Comparison of ENCODE assay signal across 9 cellular contexts in the genomic region with DNA sequence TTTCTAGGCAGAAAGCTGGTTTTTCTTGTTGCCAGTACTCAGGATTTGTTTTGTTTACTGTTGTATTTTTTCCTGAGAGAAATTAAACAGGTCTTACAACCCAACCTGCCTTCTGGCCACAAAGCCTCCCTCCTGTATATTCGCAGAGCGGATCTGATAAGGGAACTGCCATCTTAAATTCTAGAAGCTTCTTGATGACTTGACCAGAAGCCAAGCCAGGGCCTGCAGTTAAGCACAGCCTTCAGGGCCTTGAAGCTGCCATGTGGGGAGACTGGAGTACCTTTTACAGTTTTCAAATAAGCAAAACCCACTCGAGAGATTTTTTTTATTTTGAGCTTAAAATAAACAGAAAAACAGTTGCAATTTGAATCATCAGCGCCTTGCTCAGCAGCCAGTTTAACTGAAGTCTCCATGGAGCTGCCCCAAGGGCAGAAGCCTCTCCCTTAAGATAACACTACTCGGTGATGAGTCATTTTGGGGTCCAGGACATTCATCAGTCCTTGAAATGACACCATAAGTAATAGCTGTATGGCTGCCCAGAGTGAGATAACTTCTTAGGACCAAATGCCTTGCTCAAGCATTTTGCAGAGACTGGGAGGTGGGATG. TPM values are rescaled to one million over a fixed set of nuclear protein-coding genes. Genes with fewer than 3 reads are reported as not detected.
DNase-seq lines count a peak whose midpoint lies in the region; ATAC-seq lines count a peak whose summit lies in the region.
"Had no signal": no experiment of that assay in that cellular context is flagged by ENCODE, and none has a peak within 500 bp of the region (broad histone marks: within the 10 kb centered on the region; RNA-seq: fewer than 3 reads in every experiment).

No MANE protein-coding gene starts in this region.

- H3K4me1 Mint-ChIP-seq in activated CD4-positive, alpha-beta T cell treated with anti-CD3 and anti-CD28 coated beads, Interleukin-2, amount 10 ng/mL, durations not matched to agents 7 days and 5 days = no peaks in the 10 kb centered on the region

- H3K27ac Mint-ChIP-seq in activated CD4-positive, alpha-beta T cell treated with anti-CD3 and anti-CD28 coated beads, Interleukin-2, amount 10 ng/mL, durations not matched to agents 7 days and 5 days = no peak overlapping the region

- H3K9me3 Mint-ChIP-seq in activated CD4-positive, alpha-beta T cell treated with anti-CD3 and anti-CD28 coated beads, Interleukin-2, amount 10 ng/mL, durations not matched to agents 7 days and 5 days = no peaks in the 10 kb centered on the region

- no peak overlapping the region for H3K4me3 Mint-ChIP-seq in activated CD4-positive, alpha-beta T cell treated with anti-CD3 and anti-CD28 coated beads, Interleukin-2, amount 10 ng/mL, durations not matched to agents 7 days and 5 days

- peak; percentile 10 for DNase-seq in NCI-H2227 (lab: John Stamatoyannopoulos, UW; ENCODE audit: unreplicated experiment)
- no peak for DNase-seq in NCI-H2227 treated with DMSO at 0.1 percent for 48 hours (lab: John Stamatoyannopoulos, UW)
- DNase-seq in amniotic epithelial cell (ENCODE audit: low read depth) = peak; percentile 87
- DNase-seq in smooth muscle cell of the brain vasculature (ENCODE audit: low read depth, low spot score) = peak; percentile 44
- DNase-seq in activated CD4-positive, alpha-beta T cell treated with anti-CD3 and anti-CD28 coated beads, Interleukin-2, amount 10 ng/mL, durations not matched to agents 7 days and 5 days = no peak
- no peak for DNase-seq in globus pallidus (ENCODE audit: low spot score)

- H3K27me3 Mint-ChIP-seq in activated CD4-positive, alpha-beta T cell treated with anti-CD3 and anti-CD28 coated beads, Interleukin-2, amount 10 ng/mL, durations not matched to agents 7 days and 5 days = no peaks in the 10 kb centered on the region

- CTCF ChIA-PET in activated CD4-positive, alpha-beta T cell treated with anti-CD3 and anti-CD28 coated beads, Interleukin-2, amount 10 ng/mL, durations not matched to agents 7 days and 5 days (lab: Charles Lee) = interaction anchor here (0.6 kb wide), 1 partner anchor 10 kb away, joined by 3 read pairs; no protein-coding TSS in a partner anchor

- H3K36me3 Mint-ChIP-seq in activated CD4-positive, alpha-beta T cell treated with anti-CD3 and anti-CD28 coated beads, Interleukin-2, amount 10 ng/mL, durations not matched to agents 7 days and 5 days (ENCODE audit: low read depth) = no peaks in the 10 kb centered on the region

- POLR2A ChIA-PET in activated CD4-positive, alpha-beta T cell treated with anti-CD3 and anti-CD28 coated beads, Interleukin-2, amount 10 ng/mL, durations not matched to agents 7 days and 5 days (lab: Charles Lee) = interaction anchor here (0.6 to 0.9 kb wide), 2 partner anchors 26 to 626 kb away, joined by 3 to 6 read pairs; no protein-coding TSS in a partner anchor

- ATAC-seq in HG03095 (IDR thresholded peaks at IDR 0.05; ENCODE audit: unreplicated experiment) (peak; percentile 87), HG02981 (IDR thresholded peaks at IDR 0.05; ENCODE audit: unreplicated experiment) (no peak)
- ATAC-seq: A549 had no signal

RNA-seq across cellular contexts. Expression of a gene that starts 51.5 kb away (rescaled TPM):
- 1 to 10 TPM; 2.7 to 3.8 TPM for total RNA-seq in activated CD4-positive, alpha-beta T cell treated with anti-CD3 and anti-CD28 coated beads, Interleukin-2, amount 10 ng/mL, durations not matched to agents 7 days and 5 days

Comparison
In these comparisons a context has a peak if more than half of its experiments do, and no peak if none do; other contexts are left out.
1. DNase-seq: peak in NCI-H2227 (single experiment), amniotic epithelial cell (single experiment) and smooth muscle cell of the brain vasculature (single experiment); none in NCI-H2227 treated with DMSO at 0.1 percent for 48 hours (single experiment), activated CD4-positive, alpha-beta T cell treated with anti-CD3 and anti-CD28 coated beads, Interleukin-2, amount 10 ng/mL, durations not matched to agents 7 days and 5 days (single experiment) and globus pallidus (single experiment).